ENCODE assay signal across 1 cellular context in genomic region chr6:32190054-32190945, GRCh38.
TF ChIP-seq lines count a peak whose summit lies in the region.

A gene with protein sequence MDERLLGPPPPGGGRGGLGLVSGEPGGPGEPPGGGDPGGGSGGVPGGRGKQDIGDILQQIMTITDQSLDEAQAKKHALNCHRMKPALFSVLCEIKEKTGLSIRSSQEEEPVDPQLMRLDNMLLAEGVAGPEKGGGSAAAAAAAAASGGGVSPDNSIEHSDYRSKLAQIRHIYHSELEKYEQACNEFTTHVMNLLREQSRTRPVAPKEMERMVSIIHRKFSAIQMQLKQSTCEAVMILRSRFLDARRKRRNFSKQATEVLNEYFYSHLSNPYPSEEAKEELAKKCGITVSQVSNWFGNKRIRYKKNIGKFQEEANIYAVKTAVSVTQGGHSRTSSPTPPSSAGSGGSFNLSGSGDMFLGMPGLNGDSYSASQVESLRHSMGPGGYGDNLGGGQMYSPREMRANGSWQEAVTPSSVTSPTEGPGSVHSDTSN (minus strand): TSS chr6:32190202. CDS start chr6:32189915, 287 bp downstream.

TF ChIP-seq in HepG2, 621 proteins besides CTCF, POLR2A, EP300 and RAD21 (continued from another document and continues in another):
- TF ChIP-seq FOXK1 (CRISPR knock-in tag; IDR thresholded peaks at IDR 0.05; ENCODE audit: borderline replicate concordance, low read depth): peak; percentile 26; the same call in 1 of the 2 replicates
- peak; percentile 99 for TF ChIP-seq ZNF263 (CRISPR knock-in tag; IDR thresholded peaks at IDR 0.05)
- TF ChIP-seq, protein P1, sequence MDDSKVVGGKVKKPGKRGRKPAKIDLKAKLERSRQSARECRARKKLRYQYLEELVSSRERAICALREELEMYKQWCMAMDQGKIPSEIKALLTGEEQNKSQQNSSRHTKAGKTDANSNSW (CRISPR knock-in tag; IDR thresholded peaks at IDR 0.05; ENCODE audit: borderline replicate concordance): no peak
- TF ChIP-seq CAMTA2 (CRISPR knock-in tag; IDR thresholded peaks at IDR 0.05; ENCODE audit: borderline replicate concordance): 0 out of 2 replicates have a peak, but pooled peaks have one; percentile 20
- 0 out of 2 replicates have a peak, but pooled peaks have one; percentile 38 for TF ChIP-seq ESRRA (CRISPR knock-in tag; IDR thresholded peaks at IDR 0.05; ENCODE audit: low read depth)
- TF ChIP-seq MYC (CRISPR knock-in tag; IDR thresholded peaks at IDR 0.05; ENCODE audit: borderline replicate concordance): peak; percentile 41; the same call in 1 of the 2 replicates
- TF ChIP-seq FIP1L1 (IDR thresholded peaks at IDR 0.05; ENCODE audit: borderline replicate concordance, insufficient read depth, low read depth, low read length): no peak
- TF ChIP-seq CEBPB (IDR thresholded peaks at IDR 0.05; ENCODE audit: borderline replicate concordance, low read depth, low read length): no peak
- TF ChIP-seq, protein P2, sequence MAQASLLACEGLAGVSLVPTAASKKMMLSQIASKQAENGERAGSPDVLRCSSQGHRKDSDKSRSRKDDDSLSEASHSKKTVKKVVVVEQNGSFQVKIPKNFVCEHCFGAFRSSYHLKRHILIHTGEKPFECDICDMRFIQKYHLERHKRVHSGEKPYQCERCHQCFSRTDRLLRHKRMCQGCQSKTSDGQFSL (CRISPR knock-in tag; IDR thresholded peaks at IDR 0.05): 0 out of 2 replicates have a peak, but pooled peaks have one; percentile 10
- no peak for TF ChIP-seq TCF12 (IDR thresholded peaks at IDR 0.05)
- peak; percentile 61; the same call in 1 of the 2 replicates for TF ChIP-seq TCF12 (CRISPR knock-in tag; IDR thresholded peaks at IDR 0.05)
- 0 out of 2 replicates have a peak, but pooled peaks have one; percentile 11 for TF ChIP-seq SMAD9 (CRISPR knock-in tag; IDR thresholded peaks at IDR 0.05)
- TF ChIP-seq SMAD1 (CRISPR knock-in tag; IDR thresholded peaks at IDR 0.05; ENCODE audit: borderline replicate concordance, low read depth): peak; percentile 76; the same call in 1 of the 2 replicates
- TF ChIP-seq ZSCAN25 (CRISPR knock-in tag; IDR thresholded peaks at IDR 0.05): peak; percentile 99
- peak; percentile 39; the same call in 1 of the 2 replicates for TF ChIP-seq ZNF230 (CRISPR knock-in tag; IDR thresholded peaks at IDR 0.05)
- TF ChIP-seq ZEB1 (IDR thresholded peaks at IDR 0.05; ENCODE audit: insufficient replicate concordance, low read depth): no peak
- peak; percentile 66; the same call in 1 of the 2 replicates for TF ChIP-seq GATAD1 (CRISPR knock-in tag; IDR thresholded peaks at IDR 0.05)
- TF ChIP-seq ZNF441 (CRISPR knock-in tag; IDR thresholded peaks at IDR 0.05; ENCODE audit: borderline replicate concordance): peak; percentile 50; the same call in 1 of the 2 replicates
- no peak for TF ChIP-seq SNRNP70 (IDR thresholded peaks at IDR 0.05; ENCODE audit: low read depth, low read length)
- TF ChIP-seq ELF3 (CRISPR knock-in tag; IDR thresholded peaks at IDR 0.05): peak; percentile 86
- TF ChIP-seq, protein P3, sequence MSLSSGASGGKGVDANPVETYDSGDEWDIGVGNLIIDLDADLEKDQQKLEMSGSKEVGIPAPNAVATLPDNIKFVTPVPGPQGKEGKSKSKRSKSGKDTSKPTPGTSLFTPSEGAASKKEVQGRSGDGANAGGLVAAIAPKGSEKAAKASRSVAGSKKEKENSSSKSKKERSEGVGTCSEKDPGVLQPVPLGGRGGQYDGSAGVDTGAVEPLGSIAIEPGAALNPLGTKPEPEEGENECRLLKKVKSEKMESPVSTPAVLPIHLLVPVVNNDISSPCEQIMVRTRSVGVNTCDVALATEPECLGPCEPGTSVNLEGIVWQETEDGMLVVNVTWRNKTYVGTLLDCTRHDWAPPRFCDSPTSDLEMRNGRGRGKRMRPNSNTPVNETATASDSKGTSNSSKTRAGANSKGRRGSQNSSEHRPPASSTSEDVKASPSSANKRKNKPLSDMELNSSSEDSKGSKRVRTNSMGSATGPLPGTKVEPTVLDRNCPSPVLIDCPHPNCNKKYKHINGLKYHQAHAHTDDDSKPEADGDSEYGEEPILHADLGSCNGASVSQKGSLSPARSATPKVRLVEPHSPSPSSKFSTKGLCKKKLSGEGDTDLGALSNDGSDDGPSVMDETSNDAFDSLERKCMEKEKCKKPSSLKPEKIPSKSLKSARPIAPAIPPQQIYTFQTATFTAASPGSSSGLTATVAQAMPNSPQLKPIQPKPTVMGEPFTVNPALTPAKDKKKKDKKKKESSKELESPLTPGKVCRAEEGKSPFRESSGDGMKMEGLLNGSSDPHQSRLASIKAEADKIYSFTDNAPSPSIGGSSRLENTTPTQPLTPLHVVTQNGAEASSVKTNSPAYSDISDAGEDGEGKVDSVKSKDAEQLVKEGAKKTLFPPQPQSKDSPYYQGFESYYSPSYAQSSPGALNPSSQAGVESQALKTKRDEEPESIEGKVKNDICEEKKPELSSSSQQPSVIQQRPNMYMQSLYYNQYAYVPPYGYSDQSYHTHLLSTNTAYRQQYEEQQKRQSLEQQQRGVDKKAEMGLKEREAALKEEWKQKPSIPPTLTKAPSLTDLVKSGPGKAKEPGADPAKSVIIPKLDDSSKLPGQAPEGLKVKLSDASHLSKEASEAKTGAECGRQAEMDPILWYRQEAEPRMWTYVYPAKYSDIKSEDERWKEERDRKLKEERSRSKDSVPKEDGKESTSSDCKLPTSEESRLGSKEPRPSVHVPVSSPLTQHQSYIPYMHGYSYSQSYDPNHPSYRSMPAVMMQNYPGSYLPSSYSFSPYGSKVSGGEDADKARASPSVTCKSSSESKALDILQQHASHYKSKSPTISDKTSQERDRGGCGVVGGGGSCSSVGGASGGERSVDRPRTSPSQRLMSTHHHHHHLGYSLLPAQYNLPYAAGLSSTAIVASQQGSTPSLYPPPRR (CRISPR knock-in tag; IDR thresholded peaks at IDR 0.05; ENCODE audit: borderline replicate concordance): 0 out of 2 replicates have a peak, but pooled peaks have one; percentile 38
- 0 out of 2 replicates have a peak, but pooled peaks have one; percentile 69 for TF ChIP-seq ZNF317 (CRISPR knock-in tag; IDR thresholded peaks at IDR 0.05)
- TF ChIP-seq ETV5 (CRISPR knock-in tag; IDR thresholded peaks at IDR 0.05; ENCODE audit: borderline replicate concordance): peak; percentile 43; the same call in 1 of the 2 replicates
- TF ChIP-seq RAD51 (IDR thresholded peaks at IDR 0.05; ENCODE audit: borderline replicate concordance): no peak
- peak; percentile 43; the same call in 1 of the 2 replicates for TF ChIP-seq FOXO1 (CRISPR knock-in tag; IDR thresholded peaks at IDR 0.05)
- no peak for TF ChIP-seq ZNF781 (CRISPR knock-in tag; IDR thresholded peaks at IDR 0.05; ENCODE audit: borderline replicate concordance, not compliant biosample characterization)
- no peak for TF ChIP-seq ZNF572 (CRISPR knock-in tag; IDR thresholded peaks at IDR 0.05)
- TF ChIP-seq, protein P4, sequence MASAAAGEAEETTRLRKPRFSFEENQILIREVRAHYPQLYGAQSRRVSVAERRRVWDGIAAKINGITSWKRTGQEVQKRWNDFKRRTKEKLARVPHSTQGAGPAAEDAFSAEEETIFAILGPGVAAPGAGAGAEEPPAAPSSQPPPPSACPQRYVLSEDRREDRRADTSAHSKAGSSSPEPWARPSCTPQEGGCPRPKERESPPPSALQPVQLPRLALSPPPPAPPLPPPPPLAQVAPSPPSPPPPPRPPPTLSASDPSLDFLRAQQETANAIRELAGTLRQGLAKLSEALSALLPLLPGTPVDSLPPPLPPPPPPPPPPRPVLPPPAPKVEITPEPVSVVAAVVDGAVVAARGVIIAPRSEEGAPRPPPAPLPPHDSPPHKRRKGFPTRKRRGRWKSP (CRISPR knock-in tag; IDR thresholded peaks at IDR 0.05): 0 out of 2 replicates have a peak, but pooled peaks have one; percentile 18
- TF ChIP-seq HOXA3 (CRISPR knock-in tag; IDR thresholded peaks at IDR 0.05): peak; percentile 16; the same call in 1 of the 2 replicates
- no peak for TF ChIP-seq ZNF121 (CRISPR knock-in tag; IDR thresholded peaks at IDR 0.05)
- TF ChIP-seq PRDM15 (CRISPR knock-in tag; IDR thresholded peaks at IDR 0.05): peak; percentile 85
- no peak for TF ChIP-seq ZSCAN9 (CRISPR knock-in tag; IDR thresholded peaks at IDR 0.05; ENCODE audit: borderline replicate concordance)
- TF ChIP-seq IKZF5 (CRISPR knock-in tag; IDR thresholded peaks at IDR 0.05): 0 out of 2 replicates have a peak, but pooled peaks have one; percentile 36
- TF ChIP-seq FOXA1 (IDR thresholded peaks at IDR 0.05): no peak
- 0 out of 2 replicates have a peak, but pooled peaks have one; percentile 10 for TF ChIP-seq FOXA1 (CRISPR knock-in tag; IDR thresholded peaks at IDR 0.05)
- TF ChIP-seq ZSCAN31 (CRISPR knock-in tag; IDR thresholded peaks at IDR 0.05; ENCODE audit: low read depth): 0 out of 2 replicates have a peak, but pooled peaks have one; percentile 49
- TF ChIP-seq ZBTB8A (CRISPR knock-in tag; IDR thresholded peaks at IDR 0.05; ENCODE audit: borderline replicate concordance, low read depth): peak; percentile 44; the same call in 1 of the 2 replicates
- peak; percentile 66 for TF ChIP-seq CCAR2 (optimal IDR thresholded peaks at IDR 0.05; ENCODE audit: low read depth, low read length)
- TF ChIP-seq CCDC6 (CRISPR knock-in tag; IDR thresholded peaks at IDR 0.05): no peak
- TF ChIP-seq RARA (CRISPR knock-in tag; IDR thresholded peaks at IDR 0.05): no peak
- no peak for TF ChIP-seq FOXP1 (IDR thresholded peaks at IDR 0.05)
- TF ChIP-seq FOXP1 (CRISPR knock-in tag; IDR thresholded peaks at IDR 0.05): peak; percentile 28; the same call in 1 of the 2 replicates
- 0 out of 2 replicates have a peak, but pooled peaks have one; percentile 37 for TF ChIP-seq MED13 (CRISPR knock-in tag; IDR thresholded peaks at IDR 0.05)
- no peak for TF ChIP-seq ZBTB46 (CRISPR knock-in tag; IDR thresholded peaks at IDR 0.05; ENCODE audit: borderline replicate concordance)
- 0 out of 2 replicates have a peak, but pooled peaks have one; percentile 72 for TF ChIP-seq SALL2 (CRISPR knock-in tag; IDR thresholded peaks at IDR 0.05)
- TF ChIP-seq ZNF296 (CRISPR knock-in tag; conservative IDR thresholded peaks at IDR 0.05): no peak
- peak; percentile 68; the same call in 1 of the 2 replicates for TF ChIP-seq ZBTB26 (CRISPR knock-in tag; IDR thresholded peaks at IDR 0.05; ENCODE audit: borderline replicate concordance)
- peak; percentile 72 for TF ChIP-seq SALL1 (CRISPR knock-in tag; IDR thresholded peaks at IDR 0.05)
